ENCODE assay signal across 1 cellular context in genomic region chr16:87324411-87325275, GRCh38.
A peak's percentile ranks its signal among the peaks of the same experiment; 100 is the strongest.
TF ChIP-seq lines count a peak whose summit lies in the region.

No MANE protein-coding gene starts in this region.

TF ChIP-seq in HepG2, 621 proteins besides CTCF, POLR2A, EP300 and RAD21 (continued from another document):
- TF ChIP-seq, protein P1, sequence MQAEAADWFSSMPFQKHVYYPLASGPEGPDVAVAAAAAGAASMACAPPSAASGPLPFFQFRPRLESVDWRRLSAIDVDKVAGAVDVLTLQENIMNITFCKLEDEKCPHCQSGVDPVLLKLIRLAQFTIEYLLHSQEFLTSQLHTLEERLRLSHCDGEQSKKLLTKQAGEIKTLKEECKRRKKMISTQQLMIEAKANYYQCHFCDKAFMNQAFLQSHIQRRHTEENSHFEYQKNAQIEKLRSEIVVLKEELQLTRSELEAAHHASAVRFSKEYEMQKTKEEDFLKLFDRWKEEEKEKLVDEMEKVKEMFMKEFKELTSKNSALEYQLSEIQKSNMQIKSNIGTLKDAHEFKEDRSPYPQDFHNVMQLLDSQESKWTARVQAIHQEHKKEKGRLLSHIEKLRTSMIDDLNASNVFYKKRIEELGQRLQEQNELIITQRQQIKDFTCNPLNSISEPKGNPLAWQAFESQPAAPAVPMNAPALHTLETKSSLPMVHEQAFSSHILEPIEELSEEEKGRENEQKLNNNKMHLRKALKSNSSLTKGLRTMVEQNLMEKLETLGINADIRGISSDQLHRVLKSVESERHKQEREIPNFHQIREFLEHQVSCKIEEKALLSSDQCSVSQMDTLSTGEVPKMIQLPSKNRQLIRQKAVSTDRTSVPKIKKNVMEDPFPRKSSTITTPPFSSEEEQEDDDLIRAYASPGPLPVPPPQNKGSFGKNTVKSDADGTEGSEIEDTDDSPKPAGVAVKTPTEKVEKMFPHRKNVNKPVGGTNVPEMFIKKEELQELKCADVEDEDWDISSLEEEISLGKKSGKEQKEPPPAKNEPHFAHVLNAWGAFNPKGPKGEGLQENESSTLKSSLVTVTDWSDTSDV (CRISPR knock-in tag; IDR thresholded peaks at IDR 0.05) = 0 out of 2 replicates have a peak, but pooled peaks have one; percentile 57
- TF ChIP-seq KAT8 (CRISPR knock-in tag; IDR thresholded peaks at IDR 0.05) (no peak), SIX1 (CRISPR knock-in tag; IDR thresholded peaks at IDR 0.05; ENCODE audit: borderline replicate concordance) (no peak), PCBP1 (IDR thresholded peaks at IDR 0.05; ENCODE audit: borderline replicate concordance, low read depth, low read length) (no peak), ZNF263 (CRISPR knock-in tag; IDR thresholded peaks at IDR 0.05) (peak; percentile 88), ZBTB8A (CRISPR knock-in tag; IDR thresholded peaks at IDR 0.05; ENCODE audit: borderline replicate concordance, low read depth) (no peak), KDM1A (CRISPR knock-in tag; IDR thresholded peaks at IDR 0.05) (no peak), ZFP90 (CRISPR knock-in tag; IDR thresholded peaks at IDR 0.05; ENCODE audit: borderline replicate concordance) (no peak), ZNF230 (CRISPR knock-in tag; IDR thresholded peaks at IDR 0.05) (0 out of 2 replicates have a peak, but pooled peaks have one; percentile 62), TBP (CRISPR knock-in tag; IDR thresholded peaks at IDR 0.05) (no peak), LCORL (IDR thresholded peaks at IDR 0.05) (no peak), LCORL (CRISPR knock-in tag; IDR thresholded peaks at IDR 0.05) (0 out of 2 replicates have a peak, but pooled peaks have one; percentile 41), ZBTB43 (CRISPR knock-in tag; conservative IDR thresholded peaks at IDR 0.05) (no peak), MATR3 (CRISPR knock-in tag; IDR thresholded peaks at IDR 0.05) (no peak), RXRB (CRISPR knock-in tag; IDR thresholded peaks at IDR 0.05; ENCODE audit: borderline replicate concordance) (no peak), FOXP4 (CRISPR knock-in tag; IDR thresholded peaks at IDR 0.05) (no peak), SYNCRIP (IDR thresholded peaks at IDR 0.05; ENCODE audit: insufficient read depth, low read depth, low read length) (no peak), FOXA1 (IDR thresholded peaks at IDR 0.05) (no peak), FOXA1 (CRISPR knock-in tag; IDR thresholded peaks at IDR 0.05) (no peak), SRSF4 (IDR thresholded peaks at IDR 0.05; ENCODE audit: low read depth, low read length, poor library complexity, severe bottlenecking) (no peak), RNF219 (CRISPR knock-in tag; IDR thresholded peaks at IDR 0.05) (no peak), ZNF781 (CRISPR knock-in tag; IDR thresholded peaks at IDR 0.05; ENCODE audit: borderline replicate concordance, not compliant biosample characterization) (no peak), HOXA3 (CRISPR knock-in tag; IDR thresholded peaks at IDR 0.05) (0 out of 2 replicates have a peak, but pooled peaks have one; percentile 16), ZNF564 (CRISPR knock-in tag; IDR thresholded peaks at IDR 0.05) (0 out of 2 replicates have a peak, but pooled peaks have one; percentile 33), SKIL (CRISPR knock-in tag; IDR thresholded peaks at IDR 0.05; ENCODE audit: borderline replicate concordance) (no peak)
- TF ChIP-seq, protein P2, sequence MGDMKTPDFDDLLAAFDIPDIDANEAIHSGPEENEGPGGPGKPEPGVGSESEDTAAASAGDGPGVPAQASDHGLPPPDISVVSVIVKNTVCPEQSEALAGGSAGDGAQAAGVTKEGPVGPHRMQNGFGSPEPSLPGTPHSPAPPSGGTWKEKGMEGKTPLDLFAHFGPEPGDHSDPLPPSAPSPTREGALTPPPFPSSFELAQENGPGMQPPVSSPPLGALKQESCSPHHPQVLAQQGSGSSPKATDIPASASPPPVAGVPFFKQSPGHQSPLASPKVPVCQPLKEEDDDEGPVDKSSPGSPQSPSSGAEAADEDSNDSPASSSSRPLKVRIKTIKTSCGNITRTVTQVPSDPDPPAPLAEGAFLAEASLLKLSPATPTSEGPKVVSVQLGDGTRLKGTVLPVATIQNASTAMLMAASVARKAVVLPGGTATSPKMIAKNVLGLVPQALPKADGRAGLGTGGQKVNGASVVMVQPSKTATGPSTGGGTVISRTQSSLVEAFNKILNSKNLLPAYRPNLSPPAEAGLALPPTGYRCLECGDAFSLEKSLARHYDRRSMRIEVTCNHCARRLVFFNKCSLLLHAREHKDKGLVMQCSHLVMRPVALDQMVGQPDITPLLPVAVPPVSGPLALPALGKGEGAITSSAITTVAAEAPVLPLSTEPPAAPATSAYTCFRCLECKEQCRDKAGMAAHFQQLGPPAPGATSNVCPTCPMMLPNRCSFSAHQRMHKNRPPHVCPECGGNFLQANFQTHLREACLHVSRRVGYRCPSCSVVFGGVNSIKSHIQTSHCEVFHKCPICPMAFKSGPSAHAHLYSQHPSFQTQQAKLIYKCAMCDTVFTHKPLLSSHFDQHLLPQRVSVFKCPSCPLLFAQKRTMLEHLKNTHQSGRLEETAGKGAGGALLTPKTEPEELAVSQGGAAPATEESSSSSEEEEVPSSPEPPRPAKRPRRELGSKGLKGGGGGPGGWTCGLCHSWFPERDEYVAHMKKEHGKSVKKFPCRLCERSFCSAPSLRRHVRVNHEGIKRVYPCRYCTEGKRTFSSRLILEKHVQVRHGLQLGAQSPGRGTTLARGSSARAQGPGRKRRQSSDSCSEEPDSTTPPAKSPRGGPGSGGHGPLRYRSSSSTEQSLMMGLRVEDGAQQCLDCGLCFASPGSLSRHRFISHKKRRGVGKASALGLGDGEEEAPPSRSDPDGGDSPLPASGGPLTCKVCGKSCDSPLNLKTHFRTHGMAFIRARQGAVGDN (CRISPR knock-in tag; IDR thresholded peaks at IDR 0.05) = peak; percentile 20; the same call in 1 of the 2 replicates
- TF ChIP-seq, protein P3, sequence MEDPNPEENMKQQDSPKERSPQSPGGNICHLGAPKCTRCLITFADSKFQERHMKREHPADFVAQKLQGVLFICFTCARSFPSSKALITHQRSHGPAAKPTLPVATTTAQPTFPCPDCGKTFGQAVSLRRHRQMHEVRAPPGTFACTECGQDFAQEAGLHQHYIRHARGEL (CRISPR knock-in tag; IDR thresholded peaks at IDR 0.05) = no peak
- TF ChIP-seq, protein P4, sequence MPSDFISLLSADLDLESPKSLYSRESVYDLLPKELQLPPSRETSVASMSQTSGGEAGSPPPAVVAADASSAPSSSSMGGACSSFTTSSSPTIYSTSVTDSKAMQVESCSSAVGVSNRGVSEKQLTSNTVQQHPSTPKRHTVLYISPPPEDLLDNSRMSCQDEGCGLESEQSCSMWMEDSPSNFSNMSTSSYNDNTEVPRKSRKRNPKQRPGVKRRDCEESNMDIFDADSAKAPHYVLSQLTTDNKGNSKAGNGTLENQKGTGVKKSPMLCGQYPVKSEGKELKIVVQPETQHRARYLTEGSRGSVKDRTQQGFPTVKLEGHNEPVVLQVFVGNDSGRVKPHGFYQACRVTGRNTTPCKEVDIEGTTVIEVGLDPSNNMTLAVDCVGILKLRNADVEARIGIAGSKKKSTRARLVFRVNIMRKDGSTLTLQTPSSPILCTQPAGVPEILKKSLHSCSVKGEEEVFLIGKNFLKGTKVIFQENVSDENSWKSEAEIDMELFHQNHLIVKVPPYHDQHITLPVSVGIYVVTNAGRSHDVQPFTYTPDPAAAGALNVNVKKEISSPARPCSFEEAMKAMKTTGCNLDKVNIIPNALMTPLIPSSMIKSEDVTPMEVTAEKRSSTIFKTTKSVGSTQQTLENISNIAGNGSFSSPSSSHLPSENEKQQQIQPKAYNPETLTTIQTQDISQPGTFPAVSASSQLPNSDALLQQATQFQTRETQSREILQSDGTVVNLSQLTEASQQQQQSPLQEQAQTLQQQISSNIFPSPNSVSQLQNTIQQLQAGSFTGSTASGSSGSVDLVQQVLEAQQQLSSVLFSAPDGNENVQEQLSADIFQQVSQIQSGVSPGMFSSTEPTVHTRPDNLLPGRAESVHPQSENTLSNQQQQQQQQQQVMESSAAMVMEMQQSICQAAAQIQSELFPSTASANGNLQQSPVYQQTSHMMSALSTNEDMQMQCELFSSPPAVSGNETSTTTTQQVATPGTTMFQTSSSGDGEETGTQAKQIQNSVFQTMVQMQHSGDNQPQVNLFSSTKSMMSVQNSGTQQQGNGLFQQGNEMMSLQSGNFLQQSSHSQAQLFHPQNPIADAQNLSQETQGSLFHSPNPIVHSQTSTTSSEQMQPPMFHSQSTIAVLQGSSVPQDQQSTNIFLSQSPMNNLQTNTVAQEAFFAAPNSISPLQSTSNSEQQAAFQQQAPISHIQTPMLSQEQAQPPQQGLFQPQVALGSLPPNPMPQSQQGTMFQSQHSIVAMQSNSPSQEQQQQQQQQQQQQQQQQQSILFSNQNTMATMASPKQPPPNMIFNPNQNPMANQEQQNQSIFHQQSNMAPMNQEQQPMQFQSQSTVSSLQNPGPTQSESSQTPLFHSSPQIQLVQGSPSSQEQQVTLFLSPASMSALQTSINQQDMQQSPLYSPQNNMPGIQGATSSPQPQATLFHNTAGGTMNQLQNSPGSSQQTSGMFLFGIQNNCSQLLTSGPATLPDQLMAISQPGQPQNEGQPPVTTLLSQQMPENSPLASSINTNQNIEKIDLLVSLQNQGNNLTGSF (CRISPR knock-in tag; IDR thresholded peaks at IDR 0.05) = no peak
- TF ChIP-seq, protein P5, sequence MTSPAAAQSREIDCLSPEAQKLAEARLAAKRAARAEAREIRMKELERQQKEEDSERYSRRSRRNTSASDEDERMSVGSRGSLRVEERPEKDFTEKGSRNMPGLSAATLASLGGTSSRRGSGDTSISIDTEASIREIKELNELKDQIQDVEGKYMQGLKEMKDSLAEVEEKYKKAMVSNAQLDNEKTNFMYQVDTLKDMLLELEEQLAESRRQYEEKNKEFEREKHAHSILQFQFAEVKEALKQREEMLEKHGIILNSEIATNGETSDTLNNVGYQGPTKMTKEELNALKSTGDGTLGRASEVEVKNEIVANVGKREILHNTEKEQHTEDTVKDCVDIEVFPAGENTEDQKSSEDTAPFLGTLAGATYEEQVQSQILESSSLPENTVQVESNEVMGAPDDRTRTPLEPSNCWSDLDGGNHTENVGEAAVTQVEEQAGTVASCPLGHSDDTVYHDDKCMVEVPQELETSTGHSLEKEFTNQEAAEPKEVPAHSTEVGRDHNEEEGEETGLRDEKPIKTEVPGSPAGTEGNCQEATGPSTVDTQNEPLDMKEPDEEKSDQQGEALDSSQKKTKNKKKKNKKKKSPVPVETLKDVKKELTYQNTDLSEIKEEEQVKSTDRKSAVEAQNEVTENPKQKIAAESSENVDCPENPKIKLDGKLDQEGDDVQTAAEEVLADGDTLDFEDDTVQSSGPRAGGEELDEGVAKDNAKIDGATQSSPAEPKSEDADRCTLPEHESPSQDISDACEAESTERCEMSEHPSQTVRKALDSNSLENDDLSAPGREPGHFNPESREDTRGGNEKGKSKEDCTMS (CRISPR knock-in tag; conservative IDR thresholded peaks at IDR 0.05) = no peak
TF ChIP-seq in HepG2: peak in this region for 56.
